Comparison of ENCODE assay signal across 9 cellular contexts in the genomic region with DNA sequence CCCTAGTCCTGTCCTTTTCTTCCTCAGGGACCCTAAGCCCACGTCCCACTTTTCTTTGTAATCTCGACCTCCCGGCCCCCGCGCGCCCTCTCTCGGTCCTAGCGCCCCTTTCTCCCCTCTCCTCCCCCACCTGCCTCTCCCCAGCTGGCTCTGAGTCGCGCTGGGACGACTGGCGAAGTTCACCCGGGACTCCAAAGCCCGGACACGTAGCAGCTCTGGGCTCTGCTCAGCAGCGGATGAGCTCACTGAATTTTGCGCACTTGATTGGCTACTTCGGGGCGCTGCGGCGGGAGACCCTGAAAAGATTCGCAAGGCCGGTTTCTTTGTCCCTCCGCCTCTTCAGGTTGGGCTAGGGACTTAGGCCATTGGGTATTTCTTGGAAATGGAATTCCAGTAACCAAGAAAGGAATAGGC. TPM values are rescaled to one million over a fixed set of nuclear protein-coding genes. Genes with fewer than 3 reads are reported as not detected.
DNase-seq lines count a peak whose midpoint lies in the region; ATAC-seq and TF ChIP-seq lines count a peak whose summit lies in the region.
"Had no signal": no experiment of that assay in that cellular context is flagged by ENCODE, and none has a peak within 500 bp of the region (broad histone marks: within the 10 kb centered on the region; RNA-seq: fewer than 3 reads in every experiment).

No MANE protein-coding gene starts in this region.

- WGBS in psoas muscle, 3 donors: 0 to 2% (median 1%) methylated on average over 22 to 24 of the region's 24 CpGs

- no TSS peak for BruUV-seq in A673 (replicated peaks; lab: Mats Ljungman, UMichigan)

- CTCF ChIA-PET in A673 (lab: Charles Lee): no interaction called here

- intact Hi-C loops in A673 (cut with micrococcal nuclease; ENCODE audit: unreplicated experiment): no loop called here
- intact Hi-C loops in psoas muscle (cut with DNase I): no loop called here

- H3K36me3 ChIP-seq in A673 (ENCODE audit: insufficient read depth, low read length, poor library complexity, severe bottlenecking): no peaks in the 10 kb centered on the region
- no peaks in the 10 kb centered on the region for H3K36me3 ChIP-seq in WERI-Rb-1
- H3K36me3 ChIP-seq in right atrium auricular region: no peaks in the 10 kb centered on the region
- peaks cover 0 to 2% of the 10 kb centered on the region in 2 donors for H3K36me3 ChIP-seq in psoas muscle (ENCODE audit: insufficient read depth in 1 of 2, low read depth in 1 of 2)

- peak; percentile 29 for DNase-seq in A673 (ENCODE audit: low spot score)
- peak; percentile 44 for DNase-seq in WERI-Rb-1
- peak; percentile 77 for DNase-seq in right atrium auricular region (ENCODE audit: low spot score)
- DNase-seq in psoas muscle: peak; percentile 60 to 76
- DNase-seq in KG1 (lab: John Stamatoyannopoulos, UW): no peak
- DNase-seq: activated naive CD8-positive, alpha-beta T cell treated with anti-CD3 and anti-CD28 coated beads, Interleukin-2, amount 10 ng/mL, durations not matched to agents 7 days and 5 days had no signal

- POLR2A ChIA-PET in A673 (lab: Charles Lee; ENCODE audit: low non-redundant PET): no interaction called here

- H3K27me3 ChIP-seq in A673 (replicated peaks; ENCODE audit: insufficient read depth, low read depth, low read length, poor library complexity): peaks cover 92% of the 10 kb centered on the region
- peaks cover 100% of the 10 kb centered on the region for H3K27me3 ChIP-seq in WERI-Rb-1 (ENCODE audit: insufficient read depth, low read depth, severe bottlenecking)
- H3K27me3 ChIP-seq in right atrium auricular region: no peaks in the 10 kb centered on the region
- H3K27me3 ChIP-seq in psoas muscle (ENCODE audit: insufficient read depth in 3 of 3, low read length in 2 of 3): peaks cover 0 to 36% (median 0%) of the 10 kb centered on the region in 3 donors

- ATAC-seq in GM18867 (IDR thresholded peaks at IDR 0.05; ENCODE audit: unreplicated experiment) (peak; percentile 91), HG03159 (IDR thresholded peaks at IDR 0.05; ENCODE audit: unreplicated experiment) (peak; percentile 85), psoas muscle (peak; percentile 47 to 80 (median 79)), HG02970 (IDR thresholded peaks at IDR 0.05; ENCODE audit: low FRiP score, unreplicated experiment) (no peak)

- H3K4me3 ChIP-seq in A673 (ENCODE audit: low read depth, low read length, poor library complexity, severe bottlenecking) (no peak overlapping the region), WERI-Rb-1 (ENCODE audit: low read depth, low read length) (no peak overlapping the region), right atrium auricular region (peak overlapping the region; percentile 17 to 42), psoas muscle (peak overlapping the region; percentile 41)

- TF ChIP-seq CTCF in A673 (conservative IDR thresholded peaks at IDR 0.05; ENCODE audit: low read depth, low read length) (no peak), WERI-Rb-1 (IDR thresholded peaks at IDR 0.05; ENCODE audit: low read depth, low read length) (no peak), right atrium auricular region (IDR thresholded peaks at IDR 0.05) (no peak), psoas muscle (IDR thresholded peaks at IDR 0.05) (no peak)

- H3K9me3 ChIP-seq in A673 (ENCODE audit: low read depth, low read length, poor library complexity, severe bottlenecking): no peaks in the 10 kb centered on the region
- no peaks in the 10 kb centered on the region for H3K9me3 ChIP-seq in WERI-Rb-1 (ENCODE audit: severe bottlenecking)
- no peaks in the 10 kb centered on the region for H3K9me3 ChIP-seq in right atrium auricular region
- no peaks in the 10 kb centered on the region for H3K9me3 ChIP-seq in psoas muscle

- no peak overlapping the region for H3K27ac ChIP-seq in A673 (ENCODE audit: low read depth, low read length, poor library complexity, severe bottlenecking)
- H3K27ac ChIP-seq in WERI-Rb-1: no peak overlapping the region
- no peak overlapping the region for H3K27ac ChIP-seq in right atrium auricular region
- H3K27ac ChIP-seq in psoas muscle: no peak overlapping the region

- no peaks in the 10 kb centered on the region for H3K4me1 ChIP-seq in A673 (ENCODE audit: insufficient read depth, low read length, poor library complexity, severe bottlenecking)
- peaks cover 0 to 5% of the 10 kb centered on the region in 2 donors for H3K4me1 ChIP-seq in right atrium auricular region
- H3K4me1 ChIP-seq in psoas muscle: no peaks in the 10 kb centered on the region

RNA-seq across cellular contexts. Expression of a gene that starts 16.3 kb away (rescaled TPM):
- not detected in 2 replicates for total RNA-seq in A673 (2021)
- 10 to 100 TPM; 13.3 to 13.8 TPM for total RNA-seq in right atrium auricular region
- 10 to 100 TPM; 11.1 to 24.0 (median 15.1) TPM for total RNA-seq in psoas muscle
- 10 to 100 TPM; 11.8 to 21.2 (median 16.3) TPM for polyA plus RNA-seq in psoas muscle
- total RNA-seq: activated naive CD8-positive, alpha-beta T cell treated with anti-CD3 and anti-CD28 coated beads, Interleukin-2, amount 10 ng/mL, durations not matched to agents 7 days and 5 days had no signal

RNA-seq across cellular contexts. Expression of a gene that starts 17.0 kb away (rescaled TPM):
- total RNA-seq in A673 (2021) (not detected in 2 replicates), right atrium auricular region (10 to 100 TPM in 1 of 2 donors, 1 to 10 TPM in 1; 4.0 to 12.5 TPM), psoas muscle (1 to 10 TPM in 2 of 4 donors, under 1 TPM in 2; 0.89 to 2.2 (median 1.1) TPM)
- under 1 TPM; 0.32 to 0.83 (median 0.79) TPM for polyA plus RNA-seq in psoas muscle
- total RNA-seq: activated naive CD8-positive, alpha-beta T cell treated with anti-CD3 and anti-CD28 coated beads, Interleukin-2, amount 10 ng/mL, durations not matched to agents 7 days and 5 days had no signal

Comparison
In these comparisons a context has a peak if more than half of its experiments do, and no peak if none do; other contexts are left out.
1. H3K4me3 ChIP-seq: peak in right atrium auricular region (2 of 2) and psoas muscle (single experiment); none in A673 (single experiment) and WERI-Rb-1 (single experiment).
2. RNA of a gene that starts 16.3 kb away (total RNA-seq): 11.1 to 24.0 TPM in psoas muscle and 13.3 to 13.8 TPM in right atrium auricular region; not detected in A673; every median in the first group is over 10 times any median in the second.